In the genomic region with DNA sequence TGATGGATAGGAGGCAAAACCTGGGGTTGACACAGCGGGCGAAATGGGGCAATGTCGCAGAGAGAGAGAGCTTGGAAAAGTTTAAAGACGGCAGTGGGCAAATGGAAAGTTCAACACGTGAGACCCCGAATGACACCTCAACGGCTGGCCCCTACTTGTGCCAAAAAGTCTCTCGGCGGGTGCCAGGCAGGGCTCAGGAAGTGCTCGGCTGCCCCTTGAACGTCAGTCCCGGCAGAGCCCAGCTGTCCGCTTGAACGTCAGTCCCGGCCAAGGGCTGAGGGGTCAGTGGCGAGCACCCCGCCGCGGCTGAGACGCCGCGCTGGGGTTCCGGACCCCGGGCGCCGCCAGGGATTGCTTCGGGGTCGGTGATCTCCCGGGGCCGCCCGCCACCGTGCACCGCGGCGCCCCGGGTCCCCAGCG, we compare ENCODE assay signal across 8 cellular contexts. TPM values are rescaled to one million over a fixed set of nuclear protein-coding genes. Genes with fewer than 3 reads are reported as not detected.
DNase-seq lines count a peak whose midpoint lies in the region; ATAC-seq and TF ChIP-seq lines count a peak whose summit lies in the region.

No MANE protein-coding gene starts in this region.

- no peak for TF ChIP-seq CTCF in PC-9 (conservative IDR thresholded peaks at IDR 0.05)

- intact Hi-C loops in PC-9 (cut with micrococcal nuclease; ENCODE audit: unreplicated experiment) = loop anchor here (10.0 kb wide), 1 partner anchor 852 kb away; no protein-coding TSS in a partner anchor

- ATAC-seq in activated CD8-positive, alpha-beta memory T cell treated with anti-CD3 and anti-CD28 coated beads, Interleukin-2, amount 10 ng/mL, durations not matched to agents 7 days and 5 days = no peak
- ATAC-seq in HG02571 (IDR thresholded peaks at IDR 0.05; ENCODE audit: unreplicated experiment) = peak; percentile 45
- ATAC-seq in stimulated activated memory B cell treated with anti-CD40 and anti-IgM and Interleukin-4, amounts not matched to agents 10 μg/mL and 1 μg/mL and 100 μg/mL, for 72 hours = no peak

- H3K79me2 ChIP-seq in PC-9 (ENCODE audit: low read depth) = no peaks in the 10 kb centered on the region

- H3K9me3 Mint-ChIP-seq in activated CD8-positive, alpha-beta memory T cell treated with anti-CD3 and anti-CD28 coated beads, Interleukin-2, amount 10 ng/mL, durations not matched to agents 7 days and 5 days (ENCODE audit: low read depth) = no peaks in the 10 kb centered on the region
- H3K9me3 Mint-ChIP-seq in stimulated activated memory B cell treated with anti-CD40 and anti-IgM and Interleukin-4, amounts not matched to agents 10 μg/mL and 1 μg/mL and 100 μg/mL, for 72 hours = no peaks in the 10 kb centered on the region

- CTCF ChIA-PET in activated CD8-positive, alpha-beta memory T cell treated with anti-CD3 and anti-CD28 coated beads, Interleukin-2, amount 10 ng/mL, durations not matched to agents 7 days and 5 days (lab: Charles Lee) = interaction anchor here (1.0 to 3.1 kb wide), 4 partner anchors 13 to 26 kb away, joined by 3 to 14 read pairs (median 4); no protein-coding TSS in a partner anchor
- CTCF ChIA-PET in PC-9 (lab: Charles Lee) = no interaction called here

- H3K9me3 ChIP-seq in PC-9 (ENCODE audit: insufficient read depth, low read depth) = no peaks in the 10 kb centered on the region

- no peaks in the 10 kb centered on the region for H3K27me3 Mint-ChIP-seq in activated CD8-positive, alpha-beta memory T cell treated with anti-CD3 and anti-CD28 coated beads, Interleukin-2, amount 10 ng/mL, durations not matched to agents 7 days and 5 days
- H3K27me3 Mint-ChIP-seq in stimulated activated memory B cell treated with anti-CD40 and anti-IgM and Interleukin-4, amounts not matched to agents 10 μg/mL and 1 μg/mL and 100 μg/mL, for 72 hours = no peaks in the 10 kb centered on the region

- H3F3A ChIP-seq in PC-9 (ENCODE audit: insufficient read depth, low read depth) = no peaks in the 10 kb centered on the region

- H4K20me1 ChIP-seq in PC-9 (ENCODE audit: insufficient read depth) = no peaks in the 10 kb centered on the region

- no peak for DNase-seq in activated CD8-positive, alpha-beta memory T cell treated with anti-CD3 and anti-CD28 coated beads, Interleukin-2, amount 10 ng/mL, durations not matched to agents 7 days and 5 days
- DNase-seq in activated CD8-positive, alpha-beta memory T cell treated with anti-CD3 and anti-CD28 coated beads, Interleukin-2, amount 50 U/mL, for 48 hours = no peak
- DNase-seq in PC-9 (no peak), caudate nucleus (lab: John Stamatoyannopoulos, UW) (peak in 23 of 61 donors; percentile 1 to 64 (median 34)), kidney glomerular epithelial cell (lab: John Stamatoyannopoulos, UW) (peak; percentile 7), H4 (ENCODE audit: low spot score) (no peak)

- H3K9me2 ChIP-seq in PC-9 (ENCODE audit: insufficient read depth) = no peaks in the 10 kb centered on the region

- peaks cover 23% of the 10 kb centered on the region for H3K36me3 Mint-ChIP-seq in activated CD8-positive, alpha-beta memory T cell treated with anti-CD3 and anti-CD28 coated beads, Interleukin-2, amount 10 ng/mL, durations not matched to agents 7 days and 5 days
- peaks cover 16% of the 10 kb centered on the region for H3K36me3 Mint-ChIP-seq in stimulated activated memory B cell treated with anti-CD40 and anti-IgM and Interleukin-4, amounts not matched to agents 10 μg/mL and 1 μg/mL and 100 μg/mL, for 72 hours

- H3K27ac ChIP-seq in PC-9 (no peak overlapping the region), caudate nucleus (ENCODE audit: low read depth, low read length) (peak overlapping the region; percentile 77)

- POLR2A ChIA-PET in PC-9 (lab: Charles Lee; ENCODE audit: unreplicated experiment) = interaction anchor here (0.6 kb wide), 2 partner anchors 11 to 40 kb away, joined by 4 to 23 read pairs; partner anchors contain the start of gene TMF1

- peak overlapping the region; percentile 71; the same call in 1 of the 2 replicates for H3K4me3 ChIP-seq in PC-9

- no peak overlapping the region for H2AFZ ChIP-seq in PC-9

- no peaks in the 10 kb centered on the region for H3K27me3 ChIP-seq in PC-9 (ENCODE audit: insufficient read depth, low read depth)

- H3K4me3 Mint-ChIP-seq in activated CD8-positive, alpha-beta memory T cell treated with anti-CD3 and anti-CD28 coated beads, Interleukin-2, amount 10 ng/mL, durations not matched to agents 7 days and 5 days = peak overlapping the region; percentile 81
- peak overlapping the region; percentile 80 for H3K4me3 Mint-ChIP-seq in stimulated activated memory B cell treated with anti-CD40 and anti-IgM and Interleukin-4, amounts not matched to agents 10 μg/mL and 1 μg/mL and 100 μg/mL, for 72 hours

- peak overlapping the region; percentile 73 for H3K27ac Mint-ChIP-seq in activated CD8-positive, alpha-beta memory T cell treated with anti-CD3 and anti-CD28 coated beads, Interleukin-2, amount 10 ng/mL, durations not matched to agents 7 days and 5 days
- H3K27ac Mint-ChIP-seq in stimulated activated memory B cell treated with anti-CD40 and anti-IgM and Interleukin-4, amounts not matched to agents 10 μg/mL and 1 μg/mL and 100 μg/mL, for 72 hours = peak overlapping the region; percentile 69

- H3K36me3 ChIP-seq in PC-9 (ENCODE audit: low read depth) = no peaks in the 10 kb centered on the region

- peak overlapping the region; percentile 88 for H3K4me2 ChIP-seq in PC-9

- peaks cover 11% of the 10 kb centered on the region; the same call in 1 of the 2 replicates for H3K4me1 ChIP-seq in PC-9 (replicated peaks; ENCODE audit: insufficient read depth)

- BruUV-seq in PC-9 (replicated peaks; lab: Mats Ljungman, UMichigan) = no TSS peak

- H3K4me1 Mint-ChIP-seq in activated CD8-positive, alpha-beta memory T cell treated with anti-CD3 and anti-CD28 coated beads, Interleukin-2, amount 10 ng/mL, durations not matched to agents 7 days and 5 days = peaks cover 34% of the 10 kb centered on the region
- peaks cover 5% of the 10 kb centered on the region for H3K4me1 Mint-ChIP-seq in stimulated activated memory B cell treated with anti-CD40 and anti-IgM and Interleukin-4, amounts not matched to agents 10 μg/mL and 1 μg/mL and 100 μg/mL, for 72 hours

RNA-seq across cellular contexts. Expression of gene EOGT, which starts 0.6 kb away (rescaled TPM):
- total RNA-seq in activated CD8-positive, alpha-beta memory T cell treated with anti-CD3 and anti-CD28 coated beads, Interleukin-2, amount 10 ng/mL, durations not matched to agents 7 days and 5 days = 10 to 100 TPM; 15.4 to 15.5 TPM
- 7.4 and 11.0 TPM in 2 replicates for total RNA-seq in PC-9 (2021)
- 11.5 and 14.2 TPM in 2 replicates for total RNA-seq in H4 (2014; rRNA removed; shearing (Covaris generic))

RNA-seq across cellular contexts. Expression of gene TMF1, which starts 39.3 kb away (rescaled TPM):
- 10 to 100 TPM; 47.5 to 49.5 TPM for total RNA-seq in activated CD8-positive, alpha-beta memory T cell treated with anti-CD3 and anti-CD28 coated beads, Interleukin-2, amount 10 ng/mL, durations not matched to agents 7 days and 5 days
- total RNA-seq in PC-9 (2021) = 34.5 and 35.5 TPM in 2 replicates
- 4.6 and 8.6 TPM in 2 replicates for total RNA-seq in H4 (2014; rRNA removed; shearing (Covaris generic))
